In genomic region chr13:24567593-24567992, GRCh38 we compare ENCODE assay signal across 8 cellular contexts. TPM values are rescaled to one million over a fixed set of nuclear protein-coding genes. Genes with fewer than 3 reads are reported as not detected.
A peak's percentile ranks its signal among the peaks of the same experiment; 100 is the strongest.
DNase-seq lines count a peak whose midpoint lies in the region; TF ChIP-seq lines count a peak whose summit lies in the region.
"Not testable (repeated sequence)": the region's sequence is repeated elsewhere in the genome, so short reads cannot be mapped to it uniquely, and the experiment has no call there.

No MANE protein-coding gene starts in this region.

- H3K4me3 ChIP-seq in AG04450 (ENCODE audit: low read depth, low read length); cardiac fibroblast (replicated peaks in 1 of 2; ENCODE audit: low read depth in 2 of 2, low read length in 2 of 2); fibroblast of mammary gland (ENCODE audit: control insufficient read depth, low read depth, low read length): not testable (repeated sequence)

- POLR2A ChIA-PET in AG04450 (lab: Yijun Ruan, JAX) = not testable (repeated sequence)

- CTCF ChIA-PET in AG04450 (lab: Charles Lee) = interaction anchor here (1.6 to 2.6 kb wide), 2 partner anchors 11 to 427 kb away, joined by 6 to 12 read pairs; no protein-coding TSS in a partner anchor

- H3K9me3 ChIP-seq in AG04450 (ENCODE audit: control insufficient read depth, insufficient read depth, low read length) = not testable (repeated sequence)

- DNase-seq in AG04450 (ENCODE audit: low read depth, low spot score) (peak; percentile 26), GM04504 (ENCODE audit: low read depth) (peak; percentile 18), MV-4-11 (lab: John Stamatoyannopoulos, UW) (peak; percentile 26), SW480 (ENCODE audit: low spot score) (peak; percentile 8), cardiac fibroblast (ENCODE audit: low read depth in 2 of 2) (peak; percentile 8 to 87), fibroblast of mammary gland (ENCODE audit: low read depth) (peak; percentile 53), glomerular visceral epithelial cell (ENCODE audit: extremely low spot score) (peak; percentile 22), renal cortical epithelial cell (ENCODE audit: low read depth) (peak; percentile 46)

- H3K27ac ChIP-seq in AG04450 (ENCODE audit: low read depth, low read length) = not testable (repeated sequence)

- not testable (repeated sequence) for TF ChIP-seq CTCF in AG04450 (IDR thresholded peaks at IDR 0.05; ENCODE audit: low read depth, low read length); cardiac fibroblast (IDR thresholded peaks at IDR 0.05; ENCODE audit: low read depth, low read length); fibroblast of mammary gland (conservative IDR thresholded peaks at IDR 0.05; ENCODE audit: control insufficient read depth, insufficient read depth, low read depth, low read length)

- not testable (repeated sequence) for H3K27me3 ChIP-seq in AG04450 (ENCODE audit: control insufficient read depth, insufficient read depth, low read length)

RNA-seq across cellular contexts. Expression of gene PARP4, which starts 55.0 kb away (rescaled TPM):
- polyA plus RNA-seq in AG04450 (2011; rRNA removed) = 57.5 and 73.9 TPM in 2 replicates
- 70.6 and 85.8 TPM in 2 replicates for polyA minus RNA-seq in AG04450 (2011; rRNA and poly(A)+ RNA removed)
- 83.7 and 124 TPM in 2 replicates for total RNA-seq in renal cortical epithelial cell
